In genomic region chr13:58587183-58587582, GRCh38 we compare ENCODE assay signal across 8 cellular contexts.
DNase-seq lines count a peak whose midpoint lies in the region; ATAC-seq lines count a peak whose summit lies in the region.

No MANE protein-coding gene starts in this region.

- DNase-seq in NOMO-1 (lab: John Stamatoyannopoulos, UW; ENCODE audit: unreplicated experiment in 2 of 2): peak; percentile 47 to 86
- DNase-seq in NCI-H1092 treated with DMSO at 0.1 percent for 48 hours (lab: John Stamatoyannopoulos, UW): no peak
- no peak for DNase-seq in nucleus accumbens (lab: John Stamatoyannopoulos, UW)
- no peak for DNase-seq in medulla oblongata (ENCODE audit: extremely low spot score)

- ATAC-seq in GM18499 (IDR thresholded peaks at IDR 0.05; ENCODE audit: insufficient read depth, unreplicated experiment) (peak; percentile 90), GM21367 (IDR thresholded peaks at IDR 0.05; ENCODE audit: unreplicated experiment) (peak; percentile 97), HG03064 (IDR thresholded peaks at IDR 0.05; ENCODE audit: low read depth, unreplicated experiment) (peak; percentile 84)
- ATAC-seq in activated CD4-positive, CD25-positive, alpha-beta regulatory T cell treated with anti-CD3 and anti-CD28 coated beads, Interleukin-2, amount 50 U/mL, for 24 hours: no peak

Comparison
In these comparisons a context has a peak if more than half of its experiments do, and no peak if none do; other contexts are left out.
1. ATAC-seq: peak in GM18499 (single experiment), GM21367 (single experiment) and HG03064 (single experiment); none in activated CD4-positive, CD25-positive, alpha-beta regulatory T cell treated with anti-CD3 and anti-CD28 coated beads, Interleukin-2, amount 50 U/mL, for 24 hours (0 of 2).
2. DNase-seq: peak in NOMO-1 (2 of 2); none in NCI-H1092 treated with DMSO at 0.1 percent for 48 hours (single experiment), nucleus accumbens (0 of 56) and medulla oblongata (single experiment).